4 cellular contexts compared by ENCODE assay signal in the genomic region with DNA sequence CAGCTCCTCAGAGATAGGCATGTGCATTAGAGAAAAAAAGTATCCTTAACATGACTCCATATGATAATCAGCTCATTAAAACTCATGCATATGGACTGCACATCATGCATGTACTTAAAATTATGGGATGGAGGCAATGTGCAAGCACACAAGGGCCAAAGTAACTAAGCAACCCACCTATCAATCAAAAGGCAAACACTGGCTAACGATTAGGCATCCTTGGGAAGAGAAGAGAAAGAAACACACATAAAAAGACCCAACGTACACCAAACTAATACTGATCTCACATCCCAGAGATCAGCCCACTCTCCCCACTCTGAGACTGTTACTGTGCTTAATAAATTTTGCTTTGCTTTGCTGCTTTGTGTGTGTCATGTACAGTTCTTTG. TPM values are rescaled to one million over a fixed set of nuclear protein-coding genes. Genes with fewer than 3 reads are reported as not detected.
"Had no signal": no experiment of that assay in that cellular context is flagged by ENCODE, and none has a peak within 500 bp of the region (broad histone marks: within the 10 kb centered on the region; RNA-seq: fewer than 3 reads in every experiment).

No MANE protein-coding gene starts in this region.

RNA-seq across cellular contexts. Expression of a gene that starts 4.9 kb away (rescaled TPM):
- total RNA-seq: GM23248, H4, HT1080 had no signal
- polyA plus RNA-seq: GM23248, IgD-negative memory B cell had no signal
